In the genomic region with DNA sequence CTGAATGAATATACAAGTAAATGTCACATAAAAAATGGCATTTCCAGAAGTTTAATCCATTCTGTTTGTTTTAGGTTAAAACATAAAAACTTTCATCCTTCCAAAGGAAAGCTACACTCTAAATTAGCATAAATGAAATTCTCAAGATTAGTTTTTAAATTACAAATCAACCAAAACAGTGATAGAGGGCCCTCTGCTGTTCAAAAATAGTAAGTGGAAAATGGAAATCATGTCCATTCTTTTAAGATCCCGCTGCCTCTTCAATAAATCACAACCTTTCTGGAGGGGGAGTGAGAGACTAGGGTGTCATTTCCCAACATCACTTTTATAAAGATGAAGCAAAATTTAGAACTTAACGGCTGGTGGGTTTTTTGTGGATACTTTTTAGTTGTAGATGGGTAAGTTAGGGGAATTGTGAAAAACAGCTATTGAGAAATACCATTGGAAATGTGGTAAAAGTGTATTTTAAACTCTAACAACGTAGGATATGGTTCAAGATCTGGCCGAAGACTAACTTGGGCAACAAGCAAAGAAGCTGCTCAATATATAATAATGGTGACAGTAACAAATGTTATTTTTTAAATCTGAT, we compare ENCODE assay signal across 10 cellular contexts. TPM values are rescaled to one million over a fixed set of nuclear protein-coding genes. Genes with fewer than 3 reads are reported as not detected.
A peak's percentile ranks its signal among the peaks of the same experiment; 100 is the strongest.
DNase-seq lines count a peak whose midpoint lies in the region; ATAC-seq, FAIRE-seq and TF ChIP-seq lines count a peak whose summit lies in the region.
"Had no signal": no experiment of that assay in that cellular context is flagged by ENCODE, and none has a peak within 500 bp of the region (broad histone marks: within the 10 kb centered on the region; RNA-seq: fewer than 3 reads in every experiment).

No MANE protein-coding gene starts in this region.

- H3K9ac ChIP-seq in neuronal stem cell (ENCODE audit: low read depth, low read length, poor library complexity): no peak overlapping the region

- no peak overlapping the region for H2BK120ac ChIP-seq in neuronal stem cell (ENCODE audit: low read depth, low read length)

- H3K4me1 Mint-ChIP-seq in GM23338: peaks cover 8% of the 10 kb centered on the region; the same call in 1 of the 3 replicates

- no peak overlapping the region for H4K8ac ChIP-seq in neuronal stem cell (ENCODE audit: low read depth, low read length)

- no peaks in the 10 kb centered on the region for H3K79me1 ChIP-seq in neuronal stem cell (ENCODE audit: low read depth, low read length)

- no peaks in the 10 kb centered on the region for H3K9me3 ChIP-seq in neuronal stem cell (replicated peaks in 1 of 2; ENCODE audit: control insufficient read depth in 2 of 2, insufficient read depth in 1 of 2, low read depth in 1 of 2, low read length in 2 of 2)

- no peaks in the 10 kb centered on the region; the same call in 1 of the 3 replicates for H3K9me3 Mint-ChIP-seq in GM23338

- peaks cover 2% of the 10 kb centered on the region; the same call in 1 of the 2 replicates for H3K9me2 ChIP-seq in GM23338 (ENCODE audit: insufficient read depth)

- no peak overlapping the region for H3K27ac ChIP-seq in GM23338 (ENCODE audit: low read depth)
- H3K27ac ChIP-seq in neuronal stem cell (replicated peaks; ENCODE audit: low read length): no peak overlapping the region
- H3K27ac ChIP-seq: SK-N-MC, skin epidermis had no signal

- H2BK12ac ChIP-seq in neuronal stem cell (ENCODE audit: low read length): no peak overlapping the region

- H3K4me2 ChIP-seq in GM23338: no peak overlapping the region
- no peak overlapping the region for H3K4me2 ChIP-seq in neuronal stem cell (ENCODE audit: insufficient read depth, low read length, poor library complexity, severe bottlenecking)

- no peak overlapping the region for H3K18ac ChIP-seq in neuronal stem cell (ENCODE audit: low read length)

- H3K36me3 ChIP-seq in GM23338 (ENCODE audit: insufficient read depth) (no peaks in the 10 kb centered on the region), neuronal stem cell (replicated peaks in 1 of 2; ENCODE audit: control insufficient read depth in 2 of 2, insufficient read depth in 2 of 2, low read length in 2 of 2) (no peaks in the 10 kb centered on the region)

- no peak overlapping the region for H3K27ac Mint-ChIP-seq in GM23338

- no peak overlapping the region for H3K4ac ChIP-seq in neuronal stem cell (ENCODE audit: low read length)

- H2BK15ac ChIP-seq in neuronal stem cell (ENCODE audit: low read length): no peak overlapping the region

- WGBS in neuronal stem cell (ENCODE audit: extremely low coverage in 2 of 2, insufficient read length in 2 of 2, insufficient replicate concordance in 1 of 2), 2 donors: no CpG with 5 or more reads among the region's 4 CpGs

- FAIRE-seq in endometrium (lab: Jason Lieb, UNC): peak; percentile 86

- H3K79me2 ChIP-seq in GM23338 (replicated peaks; ENCODE audit: insufficient read depth): no peaks in the 10 kb centered on the region

- no peak overlapping the region for H3K14ac ChIP-seq in neuronal stem cell (ENCODE audit: low read length)

- TF ChIP-seq CTCF in GM23338 (conservative IDR thresholded peaks at IDR 0.05; ENCODE audit: low read depth in 2 of 2): peak; percentile 58 to 93

- H2AK5ac ChIP-seq in neuronal stem cell (ENCODE audit: low read depth, low read length): no peak overlapping the region

- H3K27me3 ChIP-seq in GM23338 (ENCODE audit: insufficient read depth) (no peaks in the 10 kb centered on the region), neuronal stem cell (ENCODE audit: control insufficient read depth in 3 of 3, insufficient read depth in 3 of 3, low read depth in 1 of 3, low read length in 3 of 3) (peaks cover 0 to 4% (median 0%) of the 10 kb centered on the region in 3 experiments)

- no peak overlapping the region for H3K23ac ChIP-seq in neuronal stem cell (ENCODE audit: low read depth, low read length, poor library complexity)

- no peak overlapping the region for H3K4me3 Mint-ChIP-seq in GM23338

- DNase-seq in CD1c-positive myeloid dendritic cell (ENCODE audit: extremely low spot score): peak; percentile 63
- DNase-seq in GM23338 (ENCODE audit: low spot score): peak; percentile 59
- DNase-seq in OCI-M1 (lab: John Stamatoyannopoulos, UW): peak; percentile 71
- DNase-seq in neuronal stem cell (ENCODE audit: low spot score): peak; percentile 20
- DNase-seq in NK-92 treated with Interleukin-12 subunit alpha and Interleukin-12 subunit beta, amount 100 ng/mL, for 24 hours (lab: John Stamatoyannopoulos, UW): no peak

- no peaks in the 10 kb centered on the region for H3F3A ChIP-seq in GM23338 (replicated peaks; ENCODE audit: low read depth)

- no peaks in the 10 kb centered on the region for H4K20me1 ChIP-seq in GM23338 (replicated peaks; ENCODE audit: insufficient read depth)

- H2BK5ac ChIP-seq in neuronal stem cell (ENCODE audit: low read length): no peak overlapping the region

- H2AFZ ChIP-seq in GM23338 (no peak overlapping the region), neuronal stem cell (ENCODE audit: low read length) (no peak overlapping the region)

- ATAC-seq in GM23338: no peak
- ATAC-seq in GM18498 (IDR thresholded peaks at IDR 0.05; ENCODE audit: unreplicated experiment): no peak
- no peak for ATAC-seq in GM19395 (IDR thresholded peaks at IDR 0.05; ENCODE audit: unreplicated experiment)

- H3K36me3 Mint-ChIP-seq in GM23338 (ENCODE audit: low read depth): no peaks in the 10 kb centered on the region

- H4K91ac ChIP-seq in neuronal stem cell (ENCODE audit: low read depth, low read length, poor library complexity): no peak overlapping the region

- no peak overlapping the region for H3K4me3 ChIP-seq in GM23338
- H3K4me3 ChIP-seq in neuronal stem cell (ENCODE audit: low read length in 2 of 2): no peak overlapping the region
- H3K4me3 ChIP-seq: SK-N-MC, skin epidermis had no signal

- 0 out of 2 replicates have a peak, but pooled peaks cover 6% of the 10 kb centered on the region for H3K4me1 ChIP-seq in GM23338 (ENCODE audit: insufficient read depth)
- H3K4me1 ChIP-seq in neuronal stem cell (ENCODE audit: control insufficient read depth in 2 of 2, insufficient read depth in 1 of 2, low read depth in 1 of 2, low read length in 2 of 2): peaks cover 0 to 2% of the 10 kb centered on the region in 2 donors

- peaks cover 5% of the 10 kb centered on the region for H3K27me3 Mint-ChIP-seq in GM23338 (ENCODE audit: insufficient read depth, low read depth, poor library complexity)

TF ChIP-seq in GM23338, 12 proteins besides CTCF, POLR2A, EP300 and RAD21 (continues in another document):
- TF ChIP-seq ETS1 (IDR thresholded peaks at IDR 0.05): no peak
- TF ChIP-seq CREB1 (CRISPR knock-in tag; IDR thresholded peaks at IDR 0.05; ENCODE audit: low read depth): no peak

RNA-seq across cellular contexts. Expression of gene DNAH7, which starts 1.7 kb away (rescaled TPM):
- total RNA-seq in GM23338 (2014; rRNA removed; shearing (Covaris generic)): 0.27 and 0.35 TPM in 2 replicates
- 0.99 and 1.1 TPM in 2 replicates for polyA plus RNA-seq in GM23338 (2016; fragmentation: Nextera tagmentation; extraction: Ambion mirVana)
- 0.43 TPM for polyA plus RNA-seq in neuronal stem cell (2013, experiment 1 of 2)
- polyA plus RNA-seq in neuronal stem cell (2013, experiment 2 of 2): 0.60 TPM
